8 cellular contexts compared by ENCODE assay signal in the genomic region with DNA sequence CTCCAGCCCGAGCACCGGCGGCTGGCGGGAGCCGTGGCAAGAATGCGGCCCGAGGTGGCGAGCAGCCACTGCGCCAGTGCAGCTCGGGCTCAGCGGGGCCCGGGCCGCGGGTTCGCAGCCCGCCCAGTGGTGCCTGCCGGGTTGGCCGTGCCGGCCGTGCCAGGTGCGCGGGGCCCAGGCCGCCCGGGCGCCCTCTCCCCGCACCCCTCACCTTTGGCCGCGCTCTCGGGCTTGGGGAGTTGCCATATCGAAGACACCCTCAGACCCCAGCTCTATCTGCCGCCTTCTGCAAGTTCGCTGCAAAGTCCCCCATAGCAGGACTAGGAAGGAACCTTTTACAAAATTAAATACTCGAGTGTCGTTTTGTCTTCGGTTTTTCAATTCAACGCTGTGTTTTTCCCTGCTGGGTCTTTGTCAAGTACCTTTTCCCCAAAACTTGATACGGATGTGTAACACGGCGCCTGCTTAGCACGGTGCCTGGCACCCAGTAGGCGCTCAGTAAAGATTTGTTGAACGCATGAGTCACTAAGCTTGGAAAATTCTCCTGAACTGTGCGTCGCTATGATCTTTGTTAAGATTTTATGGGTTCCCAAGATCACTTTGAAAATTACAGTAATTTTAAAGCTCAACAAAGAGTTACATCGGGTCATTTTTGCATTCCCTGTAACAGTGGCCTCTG. TPM values are rescaled to one million over a fixed set of nuclear protein-coding genes. Genes with fewer than 3 reads are reported as not detected.
DNase-seq lines count a peak whose midpoint lies in the region; ATAC-seq, FAIRE-seq and TF ChIP-seq lines count a peak whose summit lies in the region.

No MANE protein-coding gene starts in this region.

- peak; percentile 21 to 63 (median 52) for ATAC-seq in right lobe of liver
- no peak for ATAC-seq in GM18868 (IDR thresholded peaks at IDR 0.05; ENCODE audit: unreplicated experiment)

- no peak for TF ChIP-seq CTCF in bronchial epithelial cell (IDR thresholded peaks at IDR 0.05; ENCODE audit: insufficient read depth, low read length, severe bottlenecking)
- no peak for TF ChIP-seq CTCF in right lobe of liver (IDR thresholded peaks at IDR 0.05)

- intact Hi-C loops in right lobe of liver (cut with DNase I) = no loop called here

- peak; percentile 58 for DNase-seq in NCI-H748 (lab: John Stamatoyannopoulos, UW; ENCODE audit: unreplicated experiment)
- no peak for DNase-seq in NCI-H748 treated with DMSO at 0.1 percent for 48 hours (lab: John Stamatoyannopoulos, UW)
- peak; percentile 47 for DNase-seq in LHCN-M2 (ENCODE audit: low read depth)
- peak; percentile 25 for DNase-seq in bronchial epithelial cell (ENCODE audit: low read depth)
- DNase-seq in right lobe of liver = no peak
- DNase-seq in retina = no peak

- H3K4me3 ChIP-seq in bronchial epithelial cell (ENCODE audit: low read depth, low read length) (peak overlapping the region; percentile 97), right lobe of liver (peak overlapping the region; percentile 64 to 95 (median 94)), thymus (ENCODE audit: low read length) (peak overlapping the region; percentile 90)

- peaks cover 0 to 31% (median 6%) of the 10 kb centered on the region in 4 donors for H3K4me1 ChIP-seq in right lobe of liver
- peaks cover 13% of the 10 kb centered on the region for H3K4me1 ChIP-seq in thymus (ENCODE audit: control insufficient read depth, insufficient read depth, low read length)

- H3K27me3 ChIP-seq in bronchial epithelial cell (ENCODE audit: control insufficient read depth, insufficient read depth, low read length) (no peaks in the 10 kb centered on the region), right lobe of liver (no peaks in the 10 kb centered on the region), thymus (ENCODE audit: control insufficient read depth, insufficient read depth) (no peaks in the 10 kb centered on the region)

- no peak for FAIRE-seq in bronchial epithelial cell (lab: Jason Lieb, UNC)

- 6% methylated on average over 16 of the region's 45 CpGs for whole genome bisulfite sequencing in right lobe of liver (ENCODE audit: insufficient coverage, low coverage, low lambda C conversion rate, missing lambda C conversion rate)
- WGBS in thymus = 8% methylated on average over 45 of the region's 45 CpGs

- H3K36me3 ChIP-seq in bronchial epithelial cell (ENCODE audit: control insufficient read depth, insufficient read depth, low read length) (peaks cover 1% of the 10 kb centered on the region), right lobe of liver (no peaks in the 10 kb centered on the region), thymus (ENCODE audit: control insufficient read depth, insufficient read depth) (no peaks in the 10 kb centered on the region)

- H3K9me3 ChIP-seq in right lobe of liver (no peaks in the 10 kb centered on the region), thymus (ENCODE audit: control insufficient read depth) (peaks cover 1% of the 10 kb centered on the region)

- TF ChIP-seq POLR2A in right lobe of liver (IDR thresholded peaks at IDR 0.05) = no peak

- peak overlapping the region; percentile 71 to 85 (median 84) for H3K27ac ChIP-seq in right lobe of liver
- peak overlapping the region; percentile 96 for H3K27ac ChIP-seq in thymus (ENCODE audit: low read depth)

RNA-seq across cellular contexts. Expression of a gene that starts 0.7 kb away (rescaled TPM):
- 255 and 259 TPM in 2 replicates for total RNA-seq in LHCN-M2 (2014; rRNA removed)
- polyA plus RNA-seq in LHCN-M2 (2012) = 48.6 TPM
- 11.3 and 21.3 TPM in 2 replicates for total RNA-seq in bronchial epithelial cell
- total RNA-seq in right lobe of liver = 10 to 100 TPM; 44.2 to 71.6 (median 63.4) TPM
- polyA plus RNA-seq in thymus = 21.3 TPM

RNA-seq across cellular contexts. Expression of a gene that starts 0.9 kb away (rescaled TPM):
- total RNA-seq in LHCN-M2 (2014; rRNA removed) (47.8 and 73.9 TPM in 2 replicates), bronchial epithelial cell (9.2 and 12.7 TPM in 2 replicates), right lobe of liver (10 to 100 TPM; 13.3 to 18.4 (median 14.2) TPM)
- polyA plus RNA-seq in LHCN-M2 (2012) = 23.2 TPM
- 13.8 TPM for polyA plus RNA-seq in thymus

Comparison
In these comparisons a context has a peak if more than half of its experiments do, and no peak if none do; other contexts are left out.
1. DNase-seq: peak in NCI-H748 (single experiment), LHCN-M2 (single experiment) and bronchial epithelial cell (single experiment); none in NCI-H748 treated with DMSO at 0.1 percent for 48 hours (single experiment), right lobe of liver (0 of 3) and retina (single experiment).
2. Peak in every context shown above with its lines, with median percentiles within 50 percentile points of each other: H3K4me3 ChIP-seq.